21 cellular contexts compared by ENCODE assay signal in the genomic region with DNA sequence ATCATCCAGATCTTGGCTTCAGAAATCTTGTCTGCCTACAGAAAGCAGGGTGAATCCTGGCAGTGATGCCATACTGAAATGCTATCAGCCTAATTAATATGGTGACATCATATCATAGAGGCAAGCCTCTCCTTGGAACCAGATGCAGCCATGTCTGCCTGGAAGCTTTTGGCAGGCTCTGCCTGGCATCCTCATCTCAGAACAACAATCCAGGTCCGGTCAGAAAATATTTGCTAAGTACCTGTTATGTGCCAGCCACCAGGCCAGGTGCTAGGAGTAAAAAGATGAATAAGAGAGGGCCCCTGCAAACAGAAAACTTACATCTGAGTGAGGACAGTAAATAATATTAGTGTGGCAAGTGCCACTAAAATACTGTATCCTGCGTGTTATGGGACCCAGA. TPM values are rescaled to one million over a fixed set of nuclear protein-coding genes. Genes with fewer than 3 reads are reported as not detected.
DNase-seq lines count a peak whose midpoint lies in the region; ATAC-seq and TF ChIP-seq lines count a peak whose summit lies in the region.
"Had no signal": no experiment of that assay in that cellular context is flagged by ENCODE, and none has a peak within 500 bp of the region (broad histone marks: within the 10 kb centered on the region; RNA-seq: fewer than 3 reads in every experiment).

No MANE protein-coding gene starts in this region.

- no peak for TF ChIP-seq CTCF in GM23338 (conservative IDR thresholded peaks at IDR 0.05; ENCODE audit: low read depth in 2 of 2)

- H2AFZ ChIP-seq in GM23338 = no peak overlapping the region

- peaks cover 22% of the 10 kb centered on the region for H3K4me1 Mint-ChIP-seq in GM23338
- H3K4me1 Mint-ChIP-seq: B cell had no signal

- H3F3A ChIP-seq in GM23338 (replicated peaks; ENCODE audit: low read depth) = no peaks in the 10 kb centered on the region

- peak overlapping the region; percentile 81 for H3K27ac Mint-ChIP-seq in GM23338
- H3K27ac Mint-ChIP-seq: B cell had no signal

- peaks cover 3% of the 10 kb centered on the region; the same call in 1 of the 3 replicates for H3K36me3 Mint-ChIP-seq in GM23338 (ENCODE audit: low read depth)

- H4K20me1 ChIP-seq in GM23338 (replicated peaks; ENCODE audit: insufficient read depth) = no peaks in the 10 kb centered on the region

- H3K4me2 ChIP-seq in GM23338 = peak overlapping the region; percentile 30
- H3K4me2 ChIP-seq: A549, SK-N-SH had no signal

- H3K9me3 Mint-ChIP-seq in GM23338 = no peaks in the 10 kb centered on the region; the same call in 2 of the 3 replicates

- H3K27ac ChIP-seq in GM23338 (ENCODE audit: low read depth) (peak overlapping the region; percentile 0), iPS-20b (ENCODE audit: low read length) (peak overlapping the region; percentile 15)
- H3K27ac ChIP-seq: A549, RWPE1 had no signal

- H3K9me2 ChIP-seq in GM23338 (ENCODE audit: insufficient read depth) = peaks cover 12% of the 10 kb centered on the region
- H3K9me2 ChIP-seq: SK-N-SH had no signal

- H3K4me1 ChIP-seq in GM23338 (ENCODE audit: insufficient read depth) (peaks cover 11% of the 10 kb centered on the region), iPS-20b (ENCODE audit: insufficient read depth, low read length) (peaks cover 11% of the 10 kb centered on the region)
- H3K4me1 ChIP-seq: A549 had no signal

- H3K27me3 ChIP-seq in GM23338 (ENCODE audit: insufficient read depth) (no peaks in the 10 kb centered on the region), iPS-20b (ENCODE audit: insufficient read depth, low read length) (no peaks in the 10 kb centered on the region)

- DNase-seq in GM23338 (ENCODE audit: low spot score) = no peak
- DNase-seq in NCI-H2029 (lab: John Stamatoyannopoulos, UW) = peak; percentile 52
- peak; percentile 6 for DNase-seq in SW480 (ENCODE audit: low spot score)
- DNase-seq in GOT3 (lab: John Stamatoyannopoulos, UW) = no peak
- no peak for DNase-seq in DMS 273 (lab: John Stamatoyannopoulos, UW; ENCODE audit: unreplicated experiment)
- DNase-seq: DMS79 treated with DMSO at 0.1 percent for 48 hours, HCEC 1CT, KBM-7, NCI-H1092, NCI-H146, NCI-H2081, NCI-H2171 treated with DMSO at 0.1 percent for 48 hours, NCI-H446 treated with DMSO at 0.1 percent for 48 hours, NCI-H526 treated with DMSO at 0.1 percent for 48 hours, SIG-M5, SK-N-SH had no signal

- H3K9me3 ChIP-seq in iPS-20b (ENCODE audit: insufficient read depth, low read depth, low read length) = no peaks in the 10 kb centered on the region
- H3K9me3 ChIP-seq: A549, SK-N-SH had no signal

- no peaks in the 10 kb centered on the region for H3K36me3 ChIP-seq in GM23338 (ENCODE audit: insufficient read depth)
- no peaks in the 10 kb centered on the region for H3K36me3 ChIP-seq in iPS-20b (ENCODE audit: insufficient read depth, low read depth, low read length)

- H3K4me3 Mint-ChIP-seq in GM23338 = no peak overlapping the region
- H3K4me3 Mint-ChIP-seq: B cell had no signal

- no peak overlapping the region for H3K9ac ChIP-seq in iPS-20b (ENCODE audit: low read depth, low read length)
- H3K9ac ChIP-seq: SK-N-SH had no signal

- no peak overlapping the region for H3K4me3 ChIP-seq in GM23338
- H3K4me3 ChIP-seq in iPS-20b (ENCODE audit: low read length) = peak overlapping the region; percentile 26; the same call in 1 of the 2 replicates
- H3K4me3 ChIP-seq: A549 had no signal

- H3K27me3 Mint-ChIP-seq in GM23338 (ENCODE audit: insufficient read depth, low read depth, poor library complexity) = peaks cover 5% of the 10 kb centered on the region

- H3K79me2 ChIP-seq in GM23338 (replicated peaks; ENCODE audit: insufficient read depth) = no peaks in the 10 kb centered on the region

- no peak for ATAC-seq in GM23338
- ATAC-seq in HG03108 (IDR thresholded peaks at IDR 0.05; ENCODE audit: unreplicated experiment) = no peak
- ATAC-seq: A549 had no signal

TF ChIP-seq in GM23338, 12 proteins besides CTCF, POLR2A, EP300 and RAD21 (continues in another document):
- TF ChIP-seq CREB1 (CRISPR knock-in tag; IDR thresholded peaks at IDR 0.05; ENCODE audit: low read depth) = no peak
- TF ChIP-seq, protein P1, sequence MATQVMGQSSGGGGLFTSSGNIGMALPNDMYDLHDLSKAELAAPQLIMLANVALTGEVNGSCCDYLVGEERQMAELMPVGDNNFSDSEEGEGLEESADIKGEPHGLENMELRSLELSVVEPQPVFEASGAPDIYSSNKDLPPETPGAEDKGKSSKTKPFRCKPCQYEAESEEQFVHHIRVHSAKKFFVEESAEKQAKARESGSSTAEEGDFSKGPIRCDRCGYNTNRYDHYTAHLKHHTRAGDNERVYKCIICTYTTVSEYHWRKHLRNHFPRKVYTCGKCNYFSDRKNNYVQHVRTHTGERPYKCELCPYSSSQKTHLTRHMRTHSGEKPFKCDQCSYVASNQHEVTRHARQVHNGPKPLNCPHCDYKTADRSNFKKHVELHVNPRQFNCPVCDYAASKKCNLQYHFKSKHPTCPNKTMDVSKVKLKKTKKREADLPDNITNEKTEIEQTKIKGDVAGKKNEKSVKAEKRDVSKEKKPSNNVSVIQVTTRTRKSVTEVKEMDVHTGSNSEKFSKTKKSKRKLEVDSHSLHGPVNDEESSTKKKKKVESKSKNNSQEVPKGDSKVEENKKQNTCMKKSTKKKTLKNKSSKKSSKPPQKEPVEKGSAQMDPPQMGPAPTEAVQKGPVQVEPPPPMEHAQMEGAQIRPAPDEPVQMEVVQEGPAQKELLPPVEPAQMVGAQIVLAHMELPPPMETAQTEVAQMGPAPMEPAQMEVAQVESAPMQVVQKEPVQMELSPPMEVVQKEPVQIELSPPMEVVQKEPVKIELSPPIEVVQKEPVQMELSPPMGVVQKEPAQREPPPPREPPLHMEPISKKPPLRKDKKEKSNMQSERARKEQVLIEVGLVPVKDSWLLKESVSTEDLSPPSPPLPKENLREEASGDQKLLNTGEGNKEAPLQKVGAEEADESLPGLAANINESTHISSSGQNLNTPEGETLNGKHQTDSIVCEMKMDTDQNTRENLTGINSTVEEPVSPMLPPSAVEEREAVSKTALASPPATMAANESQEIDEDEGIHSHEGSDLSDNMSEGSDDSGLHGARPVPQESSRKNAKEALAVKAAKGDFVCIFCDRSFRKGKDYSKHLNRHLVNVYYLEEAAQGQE (IDR thresholded peaks at IDR 0.05; ENCODE audit: unreplicated experiment) = no peak
- TF ChIP-seq EZH2phosphoT487 (IDR thresholded peaks at IDR 0.05; ENCODE audit: unreplicated experiment) = no peak
- no peak for TF ChIP-seq POLR2AphosphoS5 (IDR thresholded peaks at IDR 0.05; ENCODE audit: low read depth)
- TF ChIP-seq, protein P2, sequence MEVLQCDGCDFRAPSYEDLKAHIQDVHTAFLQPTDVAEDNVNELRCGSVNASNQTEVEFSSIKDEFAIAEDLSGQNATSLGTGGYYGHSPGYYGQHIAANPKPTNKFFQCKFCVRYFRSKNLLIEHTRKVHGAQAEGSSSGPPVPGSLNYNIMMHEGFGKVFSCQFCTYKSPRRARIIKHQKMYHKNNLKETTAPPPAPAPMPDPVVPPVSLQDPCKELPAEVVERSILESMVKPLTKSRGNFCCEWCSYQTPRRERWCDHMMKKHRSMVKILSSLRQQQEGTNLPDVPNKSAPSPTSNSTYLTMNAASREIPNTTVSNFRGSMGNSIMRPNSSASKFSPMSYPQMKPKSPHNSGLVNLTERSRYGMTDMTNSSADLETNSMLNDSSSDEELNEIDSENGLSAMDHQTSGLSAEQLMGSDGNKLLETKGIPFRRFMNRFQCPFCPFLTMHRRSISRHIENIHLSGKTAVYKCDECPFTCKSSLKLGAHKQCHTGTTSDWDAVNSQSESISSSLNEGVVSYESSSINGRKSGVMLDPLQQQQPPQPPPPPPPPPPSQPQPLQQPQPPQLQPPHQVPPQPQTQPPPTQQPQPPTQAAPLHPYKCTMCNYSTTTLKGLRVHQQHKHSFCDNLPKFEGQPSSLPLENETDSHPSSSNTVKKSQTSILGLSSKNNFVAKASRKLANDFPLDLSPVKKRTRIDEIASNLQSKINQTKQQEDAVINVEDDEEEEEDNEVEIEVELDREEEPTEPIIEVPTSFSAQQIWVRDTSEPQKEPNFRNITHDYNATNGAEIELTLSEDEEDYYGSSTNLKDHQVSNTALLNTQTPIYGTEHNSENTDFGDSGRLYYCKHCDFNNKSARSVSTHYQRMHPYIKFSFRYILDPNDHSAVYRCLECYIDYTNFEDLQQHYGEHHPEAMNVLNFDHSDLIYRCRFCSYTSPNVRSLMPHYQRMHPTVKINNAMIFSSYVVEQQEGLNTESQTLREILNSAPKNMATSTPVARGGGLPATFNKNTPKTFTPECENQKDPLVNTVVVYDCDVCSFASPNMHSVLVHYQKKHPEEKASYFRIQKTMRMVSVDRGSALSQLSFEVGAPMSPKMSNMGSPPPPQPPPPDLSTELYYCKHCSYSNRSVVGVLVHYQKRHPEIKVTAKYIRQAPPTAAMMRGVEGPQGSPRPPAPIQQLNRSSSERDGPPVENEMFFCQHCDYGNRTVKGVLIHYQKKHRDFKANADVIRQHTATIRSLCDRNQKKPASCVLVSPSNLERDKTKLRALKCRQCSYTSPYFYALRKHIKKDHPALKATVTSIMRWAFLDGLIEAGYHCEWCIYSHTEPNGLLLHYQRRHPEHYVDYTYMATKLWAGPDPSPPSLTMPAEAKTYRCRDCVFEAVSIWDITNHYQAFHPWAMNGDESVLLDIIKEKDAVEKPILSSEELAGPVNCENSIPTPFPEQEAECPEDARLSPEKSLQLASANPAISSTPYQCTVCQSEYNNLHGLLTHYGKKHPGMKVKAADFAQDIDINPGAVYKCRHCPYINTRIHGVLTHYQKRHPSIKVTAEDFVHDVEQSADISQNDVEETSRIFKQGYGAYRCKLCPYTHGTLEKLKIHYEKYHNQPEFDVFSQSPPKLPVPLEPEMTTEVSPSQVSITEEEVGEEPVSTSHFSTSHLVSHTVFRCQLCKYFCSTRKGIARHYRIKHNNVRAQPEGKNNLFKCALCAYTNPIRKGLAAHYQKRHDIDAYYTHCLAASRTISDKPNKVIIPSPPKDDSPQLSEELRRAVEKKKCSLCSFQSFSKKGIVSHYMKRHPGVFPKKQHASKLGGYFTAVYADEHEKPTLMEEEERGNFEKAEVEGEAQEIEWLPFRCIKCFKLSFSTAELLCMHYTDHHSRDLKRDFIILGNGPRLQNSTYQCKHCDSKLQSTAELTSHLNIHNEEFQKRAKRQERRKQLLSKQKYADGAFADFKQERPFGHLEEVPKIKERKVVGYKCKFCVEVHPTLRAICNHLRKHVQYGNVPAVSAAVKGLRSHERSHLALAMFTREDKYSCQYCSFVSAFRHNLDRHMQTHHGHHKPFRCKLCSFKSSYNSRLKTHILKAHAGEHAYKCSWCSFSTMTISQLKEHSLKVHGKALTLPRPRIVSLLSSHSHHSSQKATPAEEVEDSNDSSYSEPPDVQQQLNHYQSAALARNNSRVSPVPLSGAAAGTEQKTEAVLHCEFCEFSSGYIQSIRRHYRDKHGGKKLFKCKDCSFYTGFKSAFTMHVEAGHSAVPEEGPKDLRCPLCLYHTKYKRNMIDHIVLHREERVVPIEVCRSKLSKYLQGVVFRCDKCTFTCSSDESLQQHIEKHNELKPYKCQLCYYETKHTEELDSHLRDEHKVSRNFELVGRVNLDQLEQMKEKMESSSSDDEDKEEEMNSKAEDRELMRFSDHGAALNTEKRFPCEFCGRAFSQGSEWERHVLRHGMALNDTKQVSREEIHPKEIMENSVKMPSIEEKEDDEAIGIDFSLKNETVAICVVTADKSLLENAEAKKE (CRISPR knock-in tag; IDR thresholded peaks at IDR 0.05) = no peak

RNA-seq across cellular contexts. Expression of gene GAP43, which starts 7.9 kb away (rescaled TPM):
- 16.1 and 22.7 TPM in 2 replicates for total RNA-seq in GM23338 (2014; rRNA removed; shearing (Covaris generic))
- polyA plus RNA-seq in GM23338 (2016; fragmentation: Nextera tagmentation; extraction: Ambion mirVana) = 46.9 and 48.1 TPM in 2 replicates
- total RNA-seq: B cell had no signal
- polyA plus RNA-seq: A549 had no signal

Comparison
In these comparisons a context has a peak if more than half of its experiments do, and no peak if none do; other contexts are left out.
1. DNase-seq: peak in NCI-H2029 (single experiment) and SW480 (single experiment); none in GM23338 (single experiment), GOT3 (single experiment) and DMS 273 (single experiment).